Comparison of ENCODE assay signal across 19 cellular contexts in genomic region chr5:116567100-116567499, GRCh38. TPM values are rescaled to one million over a fixed set of nuclear protein-coding genes. Genes with fewer than 3 reads are reported as not detected.
A peak's percentile ranks its signal among the peaks of the same experiment; 100 is the strongest.
DNase-seq lines count a peak whose midpoint lies in the region; ATAC-seq and TF ChIP-seq lines count a peak whose summit lies in the region.
"Had no signal": no experiment of that assay in that cellular context is flagged by ENCODE, and none has a peak within 500 bp of the region (broad histone marks: within the 10 kb centered on the region; RNA-seq: fewer than 3 reads in every experiment).

No MANE protein-coding gene starts in this region.

- DNase-seq in foreskin melanocyte (peak; percentile 26), SW 1271 (lab: John Stamatoyannopoulos, UW) (no peak)
- DNase-seq in activated T-helper 2 cell treated with anti-CD3 and anti-CD28 coated beads, Interferon-gamma antibody, Interleukin-2, Interleukin-4, amounts not matched to agents 10 μg/mL and 5 μg/mL and 100 μg/mL, durations not matched to agents 14 hours and 24 hours and 36 hours (ENCODE audit: low spot score): no peak
- no peak for DNase-seq in activated effector memory CD4-positive, alpha-beta T cell treated with Interleukin-2 at 50 U/mL for 16 hours
- DNase-seq: C1 segment of cervical spinal cord; CD4-positive, alpha-beta memory T cell; COR-L47; DMS53; Kasumi-1; NCI-H2029; NCI-H526 treated with DMSO at 0.1 percent for 48 hours; Right ventricle myocardium superior; RPMI8226 had no signal

- peak overlapping the region in 1 of 3 experiments; percentile 4 for H3K27ac Mint-ChIP-seq in nephron
- H3K27ac Mint-ChIP-seq in activated T-helper 2 cell treated with anti-CD3 and anti-CD28 coated beads, Interferon-gamma antibody, Interleukin-2, Interleukin-4, amounts not matched to agents 10 μg/mL and 5 μg/mL and 100 μg/mL, durations not matched to agents 14 hours and 24 hours and 36 hours: no peak overlapping the region
- H3K27ac Mint-ChIP-seq: CD4-positive, alpha-beta memory T cell had no signal

- ATAC-seq in HG03469 (IDR thresholded peaks at IDR 0.05; ENCODE audit: unreplicated experiment): no peak
- ATAC-seq: K562 had no signal

- H3K27me3 Mint-ChIP-seq in nephron (ENCODE audit: low read depth): no peaks in the 10 kb centered on the region
- peaks cover 42% of the 10 kb centered on the region for H3K27me3 Mint-ChIP-seq in activated T-helper 2 cell treated with anti-CD3 and anti-CD28 coated beads, Interferon-gamma antibody, Interleukin-2, Interleukin-4, amounts not matched to agents 10 μg/mL and 5 μg/mL and 100 μg/mL, durations not matched to agents 14 hours and 24 hours and 36 hours (ENCODE audit: low read depth)

- H3K9me3 ChIP-seq in HUES64 (ENCODE audit: insufficient read depth, low read depth, low read length): no peaks in the 10 kb centered on the region
- H3K9me3 ChIP-seq: SJSA1 had no signal

- H3K27ac ChIP-seq in HUES64 (ENCODE audit: low read depth, low read length): no peak overlapping the region
- H3K27ac ChIP-seq: HL-60, SJSA1 had no signal

- peak overlapping the region in 2 of 3 experiments; percentile 24 to 54 for H3K4me3 Mint-ChIP-seq in nephron
- H3K4me3 Mint-ChIP-seq in activated T-helper 2 cell treated with anti-CD3 and anti-CD28 coated beads, Interferon-gamma antibody, Interleukin-2, Interleukin-4, amounts not matched to agents 10 μg/mL and 5 μg/mL and 100 μg/mL, durations not matched to agents 14 hours and 24 hours and 36 hours (ENCODE audit: low read depth): no peak overlapping the region
- H3K4me3 Mint-ChIP-seq: CD4-positive, alpha-beta memory T cell had no signal

- 57% methylated on average over 2 of the region's 2 CpGs for WGBS in HUES64

- intact Hi-C loops in activated T-helper 2 cell treated with anti-CD3 and anti-CD28 coated beads, Interferon-gamma antibody, Interleukin-2, Interleukin-4, amounts not matched to agents 10 μg/mL and 5 μg/mL and 100 μg/mL, durations not matched to agents 14 hours and 24 hours and 36 hours (cut with micrococcal nuclease): no loop called here

- peaks cover 87% of the 10 kb centered on the region for H3K4me1 Mint-ChIP-seq in nephron
- no peaks in the 10 kb centered on the region for H3K4me1 Mint-ChIP-seq in activated T-helper 2 cell treated with anti-CD3 and anti-CD28 coated beads, Interferon-gamma antibody, Interleukin-2, Interleukin-4, amounts not matched to agents 10 μg/mL and 5 μg/mL and 100 μg/mL, durations not matched to agents 14 hours and 24 hours and 36 hours (ENCODE audit: low read depth)
- H3K4me1 Mint-ChIP-seq: CD4-positive, alpha-beta memory T cell had no signal

- no peak for TF ChIP-seq CTCF in nephron (IDR thresholded peaks at IDR 0.05; ENCODE audit: unreplicated experiment in 3 of 3)

- H3K9me3 Mint-ChIP-seq in nephron: no peaks in the 10 kb centered on the region
- H3K9me3 Mint-ChIP-seq in activated T-helper 2 cell treated with anti-CD3 and anti-CD28 coated beads, Interferon-gamma antibody, Interleukin-2, Interleukin-4, amounts not matched to agents 10 μg/mL and 5 μg/mL and 100 μg/mL, durations not matched to agents 14 hours and 24 hours and 36 hours: no peaks in the 10 kb centered on the region

- H3K4me1 ChIP-seq in HUES64 (ENCODE audit: insufficient read depth, low read length): peaks cover 92% of the 10 kb centered on the region
- H3K4me1 ChIP-seq: SJSA1 had no signal

- H3K36me3 ChIP-seq in HUES64 (ENCODE audit: insufficient read depth, low read length): peaks cover 86% of the 10 kb centered on the region
- H3K36me3 ChIP-seq: SJSA1 had no signal

- peaks cover 23% of the 10 kb centered on the region for H3K36me3 Mint-ChIP-seq in nephron (ENCODE audit: low read depth)
- H3K36me3 Mint-ChIP-seq in activated T-helper 2 cell treated with anti-CD3 and anti-CD28 coated beads, Interferon-gamma antibody, Interleukin-2, Interleukin-4, amounts not matched to agents 10 μg/mL and 5 μg/mL and 100 μg/mL, durations not matched to agents 14 hours and 24 hours and 36 hours (ENCODE audit: low read depth): no peaks in the 10 kb centered on the region
- H3K36me3 Mint-ChIP-seq: CD4-positive, alpha-beta memory T cell had no signal

- peak overlapping the region; percentile 95; the same call in 1 of the 2 replicates for H3K4me3 ChIP-seq in HUES64 (ENCODE audit: low read length)
- H3K4me3 ChIP-seq: K562, SJSA1 had no signal

- no peak overlapping the region for H3K9ac ChIP-seq in HUES64 (ENCODE audit: low read depth, low read length)

- H3K27me3 ChIP-seq in HUES64 (ENCODE audit: insufficient read depth, low read length): no peaks in the 10 kb centered on the region

RNA-seq across cellular contexts. Expression of gene SEMA6A, which starts 7.5 kb away (rescaled TPM):
- polyA plus RNA-seq in HUES64 (2013, experiment 1 of 2): 146 TPM
- 175 TPM for polyA plus RNA-seq in HUES64 (2013, experiment 2 of 2)
- total RNA-seq in activated T-helper 2 cell treated with anti-CD3 and anti-CD28 coated beads, Interferon-gamma antibody, Interleukin-2, Interleukin-4, amounts not matched to agents 10 μg/mL and 5 μg/mL and 100 μg/mL, durations not matched to agents 14 hours and 24 hours and 36 hours: 0.67 TPM in 1 of 2 replicates, not detected in the other
- total RNA-seq: CD4-positive, alpha-beta memory T cell had no signal
